In the genomic region with DNA sequence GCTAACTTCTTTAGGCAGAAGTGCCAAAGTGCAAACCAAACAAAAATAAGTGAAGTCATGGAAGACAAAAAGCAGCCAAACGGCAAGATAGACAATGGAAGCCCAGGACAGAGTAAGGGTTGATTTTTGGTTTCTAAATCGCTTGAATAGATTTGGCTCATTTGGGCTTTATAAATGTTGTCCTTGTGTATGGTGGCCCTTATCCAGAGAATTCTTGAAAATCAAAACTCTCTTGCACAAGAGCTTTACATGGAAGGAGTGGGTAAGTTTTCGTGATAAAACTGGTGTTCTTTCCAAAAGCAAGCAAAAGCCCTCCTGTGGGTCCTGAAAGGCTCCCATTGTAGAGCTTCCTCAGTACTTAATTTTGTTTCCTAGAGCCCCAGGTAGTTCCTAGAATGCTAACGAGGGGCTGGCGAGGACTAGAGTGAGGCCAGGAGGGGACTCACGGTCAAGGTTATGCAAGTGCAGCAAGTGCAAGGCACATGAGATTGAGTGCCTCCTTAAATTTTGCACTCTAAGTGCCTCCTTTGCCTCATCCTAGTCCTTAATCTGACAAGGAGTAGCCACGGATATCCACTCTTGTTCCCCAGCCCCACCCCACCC, we compare ENCODE assay signal across 25 cellular contexts. TPM values are rescaled to one million over a fixed set of nuclear protein-coding genes. Genes with fewer than 3 reads are reported as not detected.
A peak's percentile ranks its signal among the peaks of the same experiment; 100 is the strongest.
DNase-seq lines count a peak whose midpoint lies in the region; ATAC-seq, FAIRE-seq and TF ChIP-seq lines count a peak whose summit lies in the region.
"Had no signal": no experiment of that assay in that cellular context is flagged by ENCODE, and none has a peak within 500 bp of the region (broad histone marks: within the 10 kb centered on the region; RNA-seq: fewer than 3 reads in every experiment).

No MANE protein-coding gene starts in this region.

- DNase-seq in HTR-8/SVneo (ENCODE audit: insufficient read length, low spot score) (no peak), bronchial epithelial cell (ENCODE audit: low read depth) (no peak), iPS-NIHi7 (ENCODE audit: extremely low spot score) (peak; percentile 28), urothelium cell line (ENCODE audit: low spot score) (no peak), HPDE6-E6E7 (ENCODE audit: extremely low spot score) (no peak), left ventricle myocardium inferior (no peak)
- DNase-seq: Caco-2; CD4-positive, alpha-beta memory T cell; DND-41; GOT3; KBM-7; MM.1S; NCI-H1048; NCI-H1417 treated with DMSO at 0.1 percent for 48 hours; NCI-H187 treated with DMSO at 0.1 percent for 48 hours; NCI-H2171; NCI-H345; NCI-H82; SJCRH30 had no signal

- H3K27me3 ChIP-seq in bronchial epithelial cell (ENCODE audit: control insufficient read depth, insufficient read depth, low read length) (peaks cover 36% of the 10 kb centered on the region), left ventricle myocardium inferior (ENCODE audit: low read depth) (peaks cover 100% of the 10 kb centered on the region)
- H3K27me3 ChIP-seq: BLaER1, SJCRH30 had no signal

- peak; percentile 38 for FAIRE-seq in HTR-8/SVneo (lab: Jason Lieb, UNC)
- peak; percentile 76 for FAIRE-seq in bronchial epithelial cell (lab: Jason Lieb, UNC)
- peak; percentile 37 for FAIRE-seq in urothelium cell line (lab: Jason Lieb, UNC)
- FAIRE-seq: GM12892, HepG2 had no signal

- TF ChIP-seq CTCF in bronchial epithelial cell (IDR thresholded peaks at IDR 0.05; ENCODE audit: insufficient read depth, low read length, severe bottlenecking) (no peak), left ventricle myocardium inferior (IDR thresholded peaks at IDR 0.05; ENCODE audit: borderline replicate concordance) (no peak)

- no peak overlapping the region for H3K27ac ChIP-seq in left ventricle myocardium inferior (replicated peaks)
- H3K27ac ChIP-seq: BLaER1, SJCRH30 had no signal

- intact Hi-C loops in left ventricle myocardium inferior (cut with micrococcal nuclease): no loop called here

- H3K4me3 ChIP-seq in bronchial epithelial cell (ENCODE audit: low read depth, low read length): no peak overlapping the region
- no peak overlapping the region for H3K4me3 ChIP-seq in left ventricle myocardium inferior
- H3K4me3 ChIP-seq: BLaER1, SJCRH30 had no signal

- ATAC-seq in HG03521 (IDR thresholded peaks at IDR 0.05; ENCODE audit: unreplicated experiment): no peak
- ATAC-seq: HepG2, Panc1 had no signal

- peaks cover 50% of the 10 kb centered on the region for H3K4me1 ChIP-seq in left ventricle myocardium inferior
- H3K4me1 ChIP-seq: BLaER1, Caco-2, SJCRH30 had no signal

- H3K9me3 ChIP-seq in left ventricle myocardium inferior (replicated peaks): peaks cover 7% of the 10 kb centered on the region
- H3K9me3 ChIP-seq: Caco-2, SJCRH30 had no signal

- H3K36me3 ChIP-seq in bronchial epithelial cell (ENCODE audit: control insufficient read depth, insufficient read depth, low read length): no peaks in the 10 kb centered on the region
- H3K36me3 ChIP-seq in left ventricle myocardium inferior: no peaks in the 10 kb centered on the region
- H3K36me3 ChIP-seq: BLaER1, SJCRH30 had no signal

RNA-seq across cellular contexts. Expression of a gene that starts 4.1 kb away (rescaled TPM):
- total RNA-seq in bronchial epithelial cell (not detected in 2 replicates), left ventricle myocardium inferior (not detected)
- total RNA-seq: Caco-2; CD4-positive, alpha-beta memory T cell; G401; HepG2; SJCRH30 had no signal

RNA-seq across cellular contexts. Expression of a gene that starts 27.2 kb away (rescaled TPM):
- total RNA-seq in bronchial epithelial cell: 1.0 and 1.3 TPM in 2 replicates
- total RNA-seq in left ventricle myocardium inferior: not detected
- total RNA-seq: Caco-2; CD4-positive, alpha-beta memory T cell; G401; HepG2 had no signal
